8 cellular contexts compared by ENCODE assay signal in the genomic region with DNA sequence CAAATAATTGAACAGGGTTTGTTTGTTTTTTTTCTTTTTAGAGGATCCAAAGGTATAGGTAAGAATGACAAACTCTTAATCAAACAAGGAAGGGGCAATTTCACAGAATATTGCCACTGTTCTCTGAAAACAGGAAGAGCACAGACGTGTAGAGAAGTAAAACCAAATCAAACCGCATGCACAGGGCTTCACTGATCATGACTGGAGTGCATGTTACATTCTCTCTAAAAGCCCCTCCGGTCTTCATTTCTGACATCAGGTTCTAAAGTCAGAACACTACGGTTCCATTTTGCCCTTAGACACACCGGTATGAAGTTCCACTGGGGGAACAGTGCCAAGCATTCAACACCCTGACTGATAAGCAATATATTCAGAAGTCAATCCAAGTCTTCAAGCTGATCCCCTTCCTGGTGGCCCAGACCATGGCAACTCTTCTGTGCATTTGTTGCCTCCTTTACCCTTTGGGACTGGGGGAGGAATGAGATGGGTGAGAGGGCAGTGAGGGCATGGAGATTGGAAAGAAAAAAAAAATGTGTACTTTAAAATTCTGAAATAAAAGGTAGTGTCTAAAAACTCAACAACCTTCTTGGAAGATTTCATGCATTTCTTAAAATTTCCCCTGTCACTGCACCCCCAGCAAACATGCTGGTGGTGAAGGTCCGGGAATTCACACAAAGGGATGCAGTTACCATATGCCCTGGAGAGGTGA. TPM values are rescaled to one million over a fixed set of nuclear protein-coding genes. Genes with fewer than 3 reads are reported as not detected.
DNase-seq lines count a peak whose midpoint lies in the region; ATAC-seq and TF ChIP-seq lines count a peak whose summit lies in the region.

No MANE protein-coding gene starts in this region.

- H3K4me3 Mint-ChIP-seq in CD4-positive, alpha-beta T cell = peak overlapping the region; percentile 95

- peak; percentile 24 for ATAC-seq in CD4-positive, alpha-beta T cell (ENCODE audit: poor library complexity)
- peak; percentile 36 for ATAC-seq in GM19467 (IDR thresholded peaks at IDR 0.05; ENCODE audit: unreplicated experiment)

- H3K36me3 Mint-ChIP-seq in CD4-positive, alpha-beta T cell (ENCODE audit: low read depth) = peaks cover 8% of the 10 kb centered on the region

- H2AFZ ChIP-seq in Loucy (ENCODE audit: low read length) = peak overlapping the region; percentile 83

- H3K4me1 ChIP-seq in Loucy (ENCODE audit: insufficient read depth, low read length, poor library complexity, severe bottlenecking) = peaks cover 21% of the 10 kb centered on the region
- peaks cover 8% of the 10 kb centered on the region for H3K4me1 ChIP-seq in iPS-15b (ENCODE audit: control insufficient read depth, insufficient read depth, low read length)

- DNase-seq in CD4-positive, alpha-beta T cell = peak in 4 of 10 experiments; percentile 2 to 11 (median 4)
- peak; percentile 17 for DNase-seq in activated gamma-delta T cell treated with anti-CD3 and anti-CD28 coated beads, Interleukin-2, amount 50 U/mL, for 16 hours (ENCODE audit: low read depth)
- DNase-seq in stimulated activated naive CD4-positive, alpha-beta T cell (lab: John Stamatoyannopoulos, UW) = peak in 4 of 6 experiments; percentile 2 to 55 (median 54)
- DNase-seq in NCI-H2107 (lab: John Stamatoyannopoulos, UW) (no peak), occipital lobe (lab: John Stamatoyannopoulos, UW) (no peak)

- H3K27ac Mint-ChIP-seq in CD4-positive, alpha-beta T cell = peak overlapping the region; percentile 91

- H3F3A ChIP-seq in Loucy (ENCODE audit: low read depth) = no peaks in the 10 kb centered on the region

- no peak for TF ChIP-seq CTCF in CD4-positive, alpha-beta T cell (IDR thresholded peaks at IDR 0.05)
- no peak for TF ChIP-seq CTCF in Loucy (conservative IDR thresholded peaks at IDR 0.05; ENCODE audit: low read length)

- H3K36me3 ChIP-seq in Loucy (ENCODE audit: insufficient read depth, low read length) (no peaks in the 10 kb centered on the region), iPS-15b (ENCODE audit: control insufficient read depth, insufficient read depth, low read length) (peaks cover 2% of the 10 kb centered on the region)

- peaks cover 39% of the 10 kb centered on the region for H3K79me2 ChIP-seq in Loucy (ENCODE audit: insufficient read depth, low read length)

- H3K4me1 Mint-ChIP-seq in CD4-positive, alpha-beta T cell (ENCODE audit: low read depth) = peaks cover 30% of the 10 kb centered on the region

- peaks cover 24% of the 10 kb centered on the region for H3K27me3 Mint-ChIP-seq in CD4-positive, alpha-beta T cell

- H3K9me3 ChIP-seq in CD4-positive, alpha-beta T cell (ENCODE audit: control insufficient read depth, low read length) = no peaks in the 10 kb centered on the region
- H3K9me3 ChIP-seq in Loucy (ENCODE audit: insufficient read depth, low read depth, low read length) (no peaks in the 10 kb centered on the region), iPS-15b (ENCODE audit: control insufficient read depth, insufficient read depth, low read length) (no peaks in the 10 kb centered on the region)

- peak overlapping the region; percentile 86 for H3K9ac ChIP-seq in Loucy (ENCODE audit: low read depth, low read length, poor library complexity, severe bottlenecking)
- peak overlapping the region; percentile 83 for H3K9ac ChIP-seq in iPS-15b (ENCODE audit: low read depth, low read length)

- intact Hi-C loops in CD4-positive, alpha-beta T cell (cut with DNase I, micrococcal nuclease) = loop anchor here in 1 of 2 experiments (5.0 to 10.0 kb wide), 4 partner anchors 183 to 1665 kb away; a partner anchor contains a TSS

- H3K4me3 ChIP-seq in Loucy (ENCODE audit: low read length, poor library complexity, severe bottlenecking) (peak overlapping the region; percentile 83), iPS-15b (ENCODE audit: low read depth, low read length) (peak overlapping the region; percentile 98)

- POLR2A ChIA-PET in CD4-positive, alpha-beta T cell (lab: Charles Lee) = interaction anchor here (1.2 kb wide), 1 partner anchor 182 kb away, joined by 3 read pairs; no protein-coding TSS in a partner anchor

- CTCF ChIA-PET in CD4-positive, alpha-beta T cell (lab: Charles Lee) = interaction anchor here (0.5 to 1.1 kb wide), 2 partner anchors 157 to 414 kb away, joined by 3 read pairs; no protein-coding TSS in a partner anchor

- H3K27ac ChIP-seq in CD4-positive, alpha-beta T cell (ENCODE audit: low read depth, low read length) = peak overlapping the region; percentile 65

- H3K27me3 ChIP-seq in CD4-positive, alpha-beta T cell (ENCODE audit: control insufficient read depth, insufficient read depth, low read length) = peaks cover 4% of the 10 kb centered on the region
- H3K27me3 ChIP-seq in Loucy (ENCODE audit: insufficient read depth, low read length, poor library complexity, severe bottlenecking) (no peaks in the 10 kb centered on the region), iPS-15b (ENCODE audit: control insufficient read depth, insufficient read depth, low read length) (no peaks in the 10 kb centered on the region)

- H3K9me3 Mint-ChIP-seq in CD4-positive, alpha-beta T cell = no peaks in the 10 kb centered on the region

- peak overlapping the region; percentile 79 for H3K4me2 ChIP-seq in Loucy (ENCODE audit: low read depth, low read length, poor library complexity, severe bottlenecking)

- peaks cover 10% of the 10 kb centered on the region for H4K20me1 ChIP-seq in Loucy (ENCODE audit: insufficient read depth, low read length, poor library complexity, severe bottlenecking)

- no peaks in the 10 kb centered on the region for H3K9me2 ChIP-seq in Loucy (replicated peaks; ENCODE audit: low read depth, low read length)

RNA-seq across cellular contexts. Expression of a gene that starts 1.4 kb away (rescaled TPM):
- total RNA-seq in CD4-positive, alpha-beta T cell = 10 to 100 TPM; 15.3 to 17.4 TPM
- 204 TPM for total RNA-seq in occipital lobe

Comparison
In these comparisons a context has a peak if more than half of its experiments do, and no peak if none do; other contexts are left out.
1. DNase-seq: peak in activated gamma-delta T cell treated with anti-CD3 and anti-CD28 coated beads, Interleukin-2, amount 50 U/mL, for 16 hours (single experiment) and stimulated activated naive CD4-positive, alpha-beta T cell (4 of 6); none in NCI-H2107 (single experiment) and occipital lobe (single experiment).
2. RNA of a gene that starts 1.4 kb away (total RNA-seq): 204 TPM in occipital lobe (single experiment); 15.3 to 17.4 TPM in CD4-positive, alpha-beta T cell; every median in the first group is over 10 times any median in the second.